Comparison of ENCODE assay signal across 15 cellular contexts in the genomic region with DNA sequence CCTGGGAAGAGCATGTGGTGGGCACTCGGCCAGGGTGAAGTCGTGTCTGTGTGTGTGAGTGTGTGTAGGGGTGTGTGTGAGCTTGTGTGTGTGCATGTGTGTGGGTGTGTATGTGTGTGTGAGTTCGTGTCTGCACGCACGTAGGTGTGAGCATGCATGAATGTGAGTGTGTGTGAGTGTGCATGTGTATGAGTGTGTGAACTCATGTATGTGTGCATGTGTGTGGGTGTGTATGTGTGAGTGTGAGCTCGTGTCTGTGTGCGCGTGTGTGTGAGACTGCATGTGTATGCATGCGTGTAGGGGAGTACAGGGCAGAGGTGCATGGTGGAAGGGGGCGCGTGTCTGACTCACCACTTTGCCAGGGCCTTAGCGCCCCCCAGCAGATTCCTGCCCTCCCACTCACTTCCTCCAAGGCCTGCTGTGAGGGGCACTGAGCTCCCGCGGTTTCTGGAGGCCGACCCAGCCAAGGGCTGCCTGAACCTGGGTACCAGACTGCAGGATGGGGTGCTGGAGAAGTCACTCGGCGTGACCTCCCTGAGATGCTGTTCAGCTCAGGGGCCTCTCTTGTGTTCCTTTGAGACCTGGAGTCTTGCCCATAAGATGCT. TPM values are rescaled to one million over a fixed set of nuclear protein-coding genes. Genes with fewer than 3 reads are reported as not detected.
DNase-seq lines count a peak whose midpoint lies in the region; ATAC-seq, FAIRE-seq and TF ChIP-seq lines count a peak whose summit lies in the region.
"Had no signal": no experiment of that assay in that cellular context is flagged by ENCODE, and none has a peak within 500 bp of the region (broad histone marks: within the 10 kb centered on the region; RNA-seq: fewer than 3 reads in every experiment).

No MANE protein-coding gene starts in this region.

- intact Hi-C loops in GM12878 (cut with micrococcal nuclease; ENCODE audit: unreplicated experiment), result no loop called here

- H2AFZ ChIP-seq in GM12878 (ENCODE audit: control insufficient read depth, low read depth, low read length), result no peak overlapping the region

- BruUV-seq in GM12878 (replicated peaks; lab: Mats Ljungman, UMichigan), result no TSS peak

- peak; percentile 80 for DNase-seq in activated CD8-positive, alpha-beta memory T cell treated with anti-CD3 and anti-CD28 coated beads for 24 hours
- no peak for DNase-seq in activated CD8-positive, alpha-beta memory T cell treated with anti-CD3 and anti-CD28 coated beads, Interleukin-2, amount 50 U/mL, for 4 hours
- DNase-seq in NT2/D1 (ENCODE audit: low read depth, low spot score) (no peak), GM12878 (ENCODE audit: low read depth, low spot score) (no peak), HUDEP-2 (lab: John Stamatoyannopoulos, UW; ENCODE audit: unreplicated experiment in 76 of 76) (no peak), AG08396 (ENCODE audit: low spot score) (no peak)
- DNase-seq in stimulated activated effector memory CD8-positive, alpha-beta T cell treated with anti-CD3 and anti-CD28 coated beads, Interleukin-12 subunit alpha, Interleukin-12 subunit beta, amount 100 ng/mL, for 72 hours (ENCODE audit: low spot score in 2 of 2), result no peak
- DNase-seq: ACHN, MG63, NCI-H2227 treated with DMSO at 0.1 percent for 48 hours, nucleus accumbens, upper lobe of right lung had no signal

- in situ Hi-C loops in GM12878 (cut with MboI), result no loop called here

- FAIRE-seq in GM12878 (lab: Jason Lieb, UNC), result no peak

- H3K9me3 ChIP-seq in NT2/D1 (ENCODE audit: insufficient read depth, low read length) (peaks cover 21% of the 10 kb centered on the region), GM12878 (replicated peaks; ENCODE audit: control insufficient read depth, insufficient read depth, low read length) (peaks cover 4% of the 10 kb centered on the region)

- H3K36me3 ChIP-seq in NT2/D1 (ENCODE audit: insufficient read depth, insufficient read length, low read length) (no peaks in the 10 kb centered on the region), GM12878 (ENCODE audit: control insufficient read depth in 2 of 2, insufficient read depth in 2 of 2, low read length in 1 of 2) (no peaks in the 10 kb centered on the region)
- H3K36me3 ChIP-seq: brain microvascular endothelial cell, MG63, upper lobe of right lung had no signal

- TF ChIP-seq RAD21 in GM12878 (IDR thresholded peaks at IDR 0.05; ENCODE audit: insufficient read depth, low read depth, low read length), result no peak

- 66% methylated on average over 17 of the region's 17 CpGs for WGBS in GM12878 (ENCODE audit: insufficient coverage, insufficient replicate concordance, low lambda C conversion rate, missing lambda C conversion rate)

- H3K79me2 ChIP-seq in GM12878 (ENCODE audit: control insufficient read depth, insufficient read depth, low read length), result no peaks in the 10 kb centered on the region; the same call in 1 of the 2 replicates

- TF ChIP-seq POLR2A in GM12878 (IDR thresholded peaks at IDR 0.05; ENCODE audit: low read depth, low read length), result no peak

- no peaks in the 10 kb centered on the region for H4K20me1 ChIP-seq in GM12878 (ENCODE audit: control insufficient read depth, insufficient read depth)

- RAD21 ChIA-PET in GM12878 (lab: Charles Lee; ENCODE audit: unreplicated experiment), result interaction anchor here (0.9 to 1.1 kb wide), 2 partner anchors 17 to 40 kb away, joined by 3 read pairs; no protein-coding TSS in a partner anchor

- TF ChIP-seq EP300 in GM12878 (IDR thresholded peaks at IDR 0.05; ENCODE audit: borderline replicate concordance in 1 of 2, control insufficient read depth in 1 of 2, low read depth in 2 of 2, low read length in 2 of 2), result no peak

- H3K27ac ChIP-seq in GM12878 (ENCODE audit: control insufficient read depth, insufficient read depth), result no peak overlapping the region
- H3K27ac ChIP-seq: brain microvascular endothelial cell, upper lobe of right lung had no signal

- SMC1A ChIA-PET in GM12878 (lab: Charles Lee; ENCODE audit: uncharacterized antibody, unreplicated experiment), result interaction anchor here (0.9 to 4.3 kb wide), 5 partner anchors 8 to 71 kb away, joined by 3 to 28 read pairs (median 5); no protein-coding TSS in a partner anchor

- H3K4me1 Mint-ChIP-seq in stimulated activated effector memory CD8-positive, alpha-beta T cell treated with anti-CD3 and anti-CD28 coated beads, Interleukin-12 subunit alpha, Interleukin-12 subunit beta, amount 100 ng/mL, for 72 hours, result peaks cover 79% of the 10 kb centered on the region

- H3K4me3 ChIP-seq in NT2/D1 (ENCODE audit: insufficient read length, low read depth) (no peak overlapping the region), GM12878 (no peak overlapping the region)
- H3K4me3 ChIP-seq: MG63, upper lobe of right lung had no signal

- ATAC-seq in GM12878 (no peak), GM18517 (IDR thresholded peaks at IDR 0.05; ENCODE audit: unreplicated experiment) (no peak)
- no peak for ATAC-seq in stimulated activated effector memory CD8-positive, alpha-beta T cell treated with anti-CD3 and anti-CD28 coated beads, Interleukin-12 subunit alpha, Interleukin-12 subunit beta, amount 100 ng/mL, for 72 hours
- ATAC-seq: left lobe of liver, upper lobe of right lung had no signal

- no peak overlapping the region for H3K4me2 ChIP-seq in GM12878 (ENCODE audit: control insufficient read depth, insufficient read depth)

- TF ChIP-seq CTCF in GM12878 (IDR thresholded peaks at IDR 0.05 in 2 of 3, conservative IDR thresholded peaks at IDR 0.05 in 1 of 3; ENCODE audit: control insufficient read depth in 2 of 3, extremely low read depth in 1 of 3, insufficient read depth in 1 of 3, low read depth in 3 of 3, low read length in 3 of 3), result no peak

- H3K9ac ChIP-seq in NT2/D1 (ENCODE audit: insufficient read length, low read depth), result peak overlapping the region; percentile 67
- no peak overlapping the region for H3K9ac ChIP-seq in GM12878 (ENCODE audit: control insufficient read depth, insufficient read depth, low read length)

- POLR2A ChIA-PET in GM12878 (lab: Charles Lee), result interaction anchor here (1.4 kb wide), 1 partner anchor 61 kb away, joined by 3 read pairs; no protein-coding TSS in a partner anchor

- CTCF ChIA-PET in GM12878 (lab: Yijun Ruan, JAX), result interaction anchor here (0.6 to 1.8 kb wide), 6 partner anchors 8 to 112 kb away, joined by 3 to 6 read pairs (median 4); no protein-coding TSS in a partner anchor

- H3K9me3 Mint-ChIP-seq in stimulated activated effector memory CD8-positive, alpha-beta T cell treated with anti-CD3 and anti-CD28 coated beads, Interleukin-12 subunit alpha, Interleukin-12 subunit beta, amount 100 ng/mL, for 72 hours, result peaks cover 18% of the 10 kb centered on the region

- H3K4me1 ChIP-seq in NT2/D1 (ENCODE audit: insufficient read depth, insufficient read length) (peaks cover 22% of the 10 kb centered on the region), GM12878 (ENCODE audit: control insufficient read depth, insufficient read depth, low read length) (peaks cover 37% of the 10 kb centered on the region)

- H3K27me3 ChIP-seq in NT2/D1 (ENCODE audit: insufficient read depth, insufficient read length) (no peaks in the 10 kb centered on the region), GM12878 (replicated peaks in 1 of 2; ENCODE audit: control insufficient read depth in 2 of 2, insufficient read depth in 2 of 2, low read length in 1 of 2) (no peaks in the 10 kb centered on the region)
- H3K27me3 ChIP-seq: brain microvascular endothelial cell, MG63, upper lobe of right lung had no signal

- H3K36me3 Mint-ChIP-seq in stimulated activated effector memory CD8-positive, alpha-beta T cell treated with anti-CD3 and anti-CD28 coated beads, Interleukin-12 subunit alpha, Interleukin-12 subunit beta, amount 100 ng/mL, for 72 hours, result peaks cover 14% of the 10 kb centered on the region

- H3K27ac Mint-ChIP-seq in stimulated activated effector memory CD8-positive, alpha-beta T cell treated with anti-CD3 and anti-CD28 coated beads, Interleukin-12 subunit alpha, Interleukin-12 subunit beta, amount 100 ng/mL, for 72 hours, result peak overlapping the region; percentile 85

- peak overlapping the region; percentile 23 for H3K4me3 Mint-ChIP-seq in stimulated activated effector memory CD8-positive, alpha-beta T cell treated with anti-CD3 and anti-CD28 coated beads, Interleukin-12 subunit alpha, Interleukin-12 subunit beta, amount 100 ng/mL, for 72 hours

TF ChIP-seq in GM12878, 131 proteins besides CTCF, POLR2A, EP300 and RAD21 (continues in another document):
- TF ChIP-seq IKZF2 (IDR thresholded peaks at IDR 0.05) (no peak), HDGF (IDR thresholded peaks at IDR 0.05) (peak; percentile 48; the same call in 1 of the 2 replicates)
- TF ChIP-seq, protein P1, sequence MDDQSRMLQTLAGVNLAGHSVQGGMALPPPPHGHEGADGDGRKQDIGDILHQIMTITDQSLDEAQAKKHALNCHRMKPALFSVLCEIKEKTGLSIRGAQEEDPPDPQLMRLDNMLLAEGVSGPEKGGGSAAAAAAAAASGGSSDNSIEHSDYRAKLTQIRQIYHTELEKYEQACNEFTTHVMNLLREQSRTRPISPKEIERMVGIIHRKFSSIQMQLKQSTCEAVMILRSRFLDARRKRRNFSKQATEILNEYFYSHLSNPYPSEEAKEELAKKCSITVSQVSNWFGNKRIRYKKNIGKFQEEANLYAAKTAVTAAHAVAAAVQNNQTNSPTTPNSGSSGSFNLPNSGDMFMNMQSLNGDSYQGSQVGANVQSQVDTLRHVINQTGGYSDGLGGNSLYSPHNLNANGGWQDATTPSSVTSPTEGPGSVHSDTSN (IDR thresholded peaks at IDR 0.05; ENCODE audit: insufficient replicate concordance, low read depth, low read length), result peak; percentile 51

RNA-seq across cellular contexts. Expression of a gene that starts 41.0 kb away (rescaled TPM):
- 101 and 106 TPM in 2 replicates for total RNA-seq in GM12878 (2013; cell fraction: nucleolus; rRNA removed)
- 25.8 and 33.5 TPM in 2 replicates for total RNA-seq in GM12878 (2014; rRNA removed)
- 18.4 and 19.0 TPM in 2 replicates for total RNA-seq in GM12878 (2014; rRNA removed; fragmentation: Illumina TruSeq; extraction: Trizol)
- 148 and 151 TPM in 2 replicates for total RNA-seq in GM12878 (2021)
- polyA plus RNA-seq in GM12878 (2011; ENCODE audit: low read depth), result 44.1 TPM
- 15.0 and 25.8 TPM in 2 replicates for polyA plus RNA-seq in GM12878 (2011; rRNA removed)
- 45.6 and 51.9 TPM in 2 replicates for polyA plus RNA-seq in GM12878 (2011; cell fraction: cytosol; rRNA removed)
- 72.8 and 112 TPM in 2 replicates for polyA plus RNA-seq in GM12878 (2011; cell fraction: nucleus; rRNA removed)
- polyA plus RNA-seq in GM12878 (2012), result 91.6 and 104 TPM in 2 replicates
- polyA plus RNA-seq in GM12878 (2014; fragmentation: Illumina TruSeq; extraction: Trizol), result 48.8 and 61.7 TPM in 2 replicates
- polyA plus RNA-seq in GM12878 (2014; fragmentation: Nextera tagmentation; extraction: Ambion mirVana), result 10 to 100 TPM; 21.6 to 26.3 TPM
- 64.7 and 79.6 TPM in 2 replicates for polyA plus RNA-seq in GM12878 (2014; rRNA removed)
- polyA plus RNA-seq in GM12878 (2016; fragmentation: Nextera tagmentation; extraction: Ambion mirVana), result 10 to 100 TPM; 29.3 to 34.0 TPM
- polyA minus RNA-seq in GM12878 (2011; rRNA and poly(A)+ RNA removed), result 20.0 and 31.7 TPM in 2 replicates
- polyA minus RNA-seq in GM12878 (2011; cell fraction: cytosol; rRNA and poly(A)+ RNA removed), result 30.6 and 47.6 TPM in 2 replicates
- 30.8 and 46.2 TPM in 2 replicates for polyA minus RNA-seq in GM12878 (2011; cell fraction: nucleus; rRNA and poly(A)+ RNA removed)
